9 cellular contexts compared by ENCODE assay signal in the genomic region with DNA sequence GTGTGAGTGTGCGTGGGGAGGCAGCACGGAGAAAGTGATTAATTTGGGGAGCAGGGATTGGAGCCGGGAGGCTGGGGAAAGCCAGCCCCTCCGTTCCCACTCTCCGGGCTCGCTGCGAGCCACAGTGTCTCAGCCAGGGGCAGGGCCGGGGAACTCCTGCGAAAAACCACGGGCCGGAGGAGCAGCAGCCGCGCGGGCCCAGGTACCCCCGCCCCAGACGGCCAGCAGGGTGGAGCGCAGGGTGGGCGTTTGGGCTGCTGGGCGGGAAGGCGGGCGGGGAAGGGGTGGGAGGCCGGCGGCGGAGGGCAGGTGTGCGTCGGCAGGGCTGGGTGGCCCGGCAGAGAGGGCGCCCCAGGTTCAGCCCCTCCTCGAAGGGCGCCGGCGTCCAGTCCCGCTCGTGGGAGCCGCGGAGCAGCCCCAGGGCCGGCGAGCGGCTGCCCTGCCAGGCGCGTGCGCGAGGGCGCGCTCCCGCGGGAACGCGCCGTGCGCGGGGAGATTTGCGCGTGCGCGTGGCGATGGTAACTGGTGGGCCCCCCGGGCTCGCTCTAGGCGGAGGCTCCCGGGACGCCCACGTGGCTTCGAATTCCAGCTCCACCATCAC. TPM values are rescaled to one million over a fixed set of nuclear protein-coding genes. Genes with fewer than 3 reads are reported as not detected.
DNase-seq lines count a peak whose midpoint lies in the region; ATAC-seq and TF ChIP-seq lines count a peak whose summit lies in the region.
"Had no signal": no experiment of that assay in that cellular context is flagged by ENCODE, and none has a peak within 500 bp of the region (broad histone marks: within the 10 kb centered on the region; RNA-seq: fewer than 3 reads in every experiment).

No MANE protein-coding gene starts in this region.

- H4K20me1 ChIP-seq in PC-9 (ENCODE audit: insufficient read depth), result no peaks in the 10 kb centered on the region

- H2AFZ ChIP-seq in PC-9, result no peak overlapping the region

- no peaks in the 10 kb centered on the region for H3K36me3 ChIP-seq in skeletal muscle satellite cell (ENCODE audit: insufficient read depth, low read length)
- H3K36me3 ChIP-seq in PC-9 (ENCODE audit: low read depth), result no peaks in the 10 kb centered on the region

- H3F3A ChIP-seq in PC-9 (ENCODE audit: insufficient read depth, low read depth), result no peaks in the 10 kb centered on the region

- H3K4me2 ChIP-seq in skeletal muscle satellite cell (ENCODE audit: low read length) (peak overlapping the region; percentile 72), PC-9 (no peak overlapping the region)

- in situ Hi-C loops in GM18951 (cut with MboI; ENCODE audit: low sequenced_read_pairs, unreplicated experiment), result no loop called here

- intact Hi-C loops in Right ventricle myocardium superior (cut with DNase I) (no loop called here), PC-9 (cut with micrococcal nuclease; ENCODE audit: unreplicated experiment) (no loop called here)

- no peaks in the 10 kb centered on the region for H3K79me2 ChIP-seq in PC-9 (ENCODE audit: low read depth)

- no TSS peak for BruUV-seq in PC-9 (replicated peaks; lab: Mats Ljungman, UMichigan)

- H3K4me3 ChIP-seq in skeletal muscle satellite cell (ENCODE audit: low read length) (peak overlapping the region; percentile 59), PC-9 (no peak overlapping the region)

- H3K9me3 ChIP-seq in skeletal muscle satellite cell (replicated peaks; ENCODE audit: low read length), result no peaks in the 10 kb centered on the region
- no peaks in the 10 kb centered on the region for H3K9me3 ChIP-seq in PC-9 (ENCODE audit: insufficient read depth, low read depth)

- POLR2A ChIA-PET in PC-9 (lab: Charles Lee; ENCODE audit: unreplicated experiment), result no interaction called here

- TF ChIP-seq CTCF in PC-9 (conservative IDR thresholded peaks at IDR 0.05), result no peak

- H3K4me1 ChIP-seq in skeletal muscle satellite cell (ENCODE audit: control insufficient read depth, insufficient read depth, low read length) (peaks cover 12% of the 10 kb centered on the region), PC-9 (replicated peaks; ENCODE audit: insufficient read depth) (no peaks in the 10 kb centered on the region)

- peak; percentile 58 for ATAC-seq in Right ventricle myocardium superior (ENCODE audit: poor library complexity)
- no peak for ATAC-seq in activated CD4-positive, CD25-positive, alpha-beta regulatory T cell treated with anti-CD3 and anti-CD28 coated beads, Interleukin-2, amount 50 U/mL, for 24 hours

- CTCF ChIA-PET in PC-9 (lab: Charles Lee), result no interaction called here

- H3K27me3 ChIP-seq in skeletal muscle satellite cell (ENCODE audit: control insufficient read depth, insufficient read depth, low read length) (peaks cover 55% of the 10 kb centered on the region), PC-9 (ENCODE audit: insufficient read depth, low read depth) (no peaks in the 10 kb centered on the region)

- H3K9me2 ChIP-seq in PC-9 (ENCODE audit: insufficient read depth), result no peaks in the 10 kb centered on the region

- H3K27ac ChIP-seq in PC-9, result no peak overlapping the region

- DNase-seq in NCI-H1930 (lab: John Stamatoyannopoulos, UW), result peak; percentile 31 to 54
- peak; percentile 39 for DNase-seq in Right ventricle myocardium superior
- no peak for DNase-seq in OCI-M1 (lab: John Stamatoyannopoulos, UW)
- no peak for DNase-seq in PC-9
- DNase-seq in DMS153 (lab: John Stamatoyannopoulos, UW), result no peak

- peak overlapping the region; percentile 26 for H3K9ac ChIP-seq in skeletal muscle satellite cell (ENCODE audit: low read depth, low read length)

- peak; percentile 57 for TF ChIP-seq POLR2A in GM18951 (IDR thresholded peaks at IDR 0.05; ENCODE audit: extremely low read depth, insufficient read depth, insufficient read length)

RNA-seq across cellular contexts. Expression of a gene that starts 1.4 kb away (rescaled TPM):
- total RNA-seq in Right ventricle myocardium superior (24.2 TPM), PC-9 (2021) (not detected in 2 replicates)
- total RNA-seq in skeletal muscle satellite cell (2012; rRNA removed), result 0.25 and 6.8 TPM in 2 replicates
- total RNA-seq: fibroblast of villous mesenchyme had no signal

Comparison
In these comparisons a context has a peak if more than half of its experiments do, and no peak if none do; other contexts are left out.
1. DNase-seq: peak in NCI-H1930 (2 of 2) and Right ventricle myocardium superior (single experiment); none in OCI-M1 (single experiment), PC-9 (0 of 2) and DMS153 (single experiment).
2. RNA of a gene that starts 1.4 kb away (total RNA-seq): 24.2 TPM in Right ventricle myocardium superior (single experiment); not detected in PC-9; every median in the first group is over 10 times any median in the second.